In genomic region chr1:23527366-23527765, GRCh38 we compare ENCODE assay signal across 16 cellular contexts. TPM values are rescaled to one million over a fixed set of nuclear protein-coding genes. Genes with fewer than 3 reads are reported as not detected.
A peak's percentile ranks its signal among the peaks of the same experiment; 100 is the strongest.
DNase-seq lines count a peak whose midpoint lies in the region; ATAC-seq, FAIRE-seq and TF ChIP-seq lines count a peak whose summit lies in the region.
"Had no signal": no experiment of that assay in that cellular context is flagged by ENCODE, and none has a peak within 500 bp of the region (broad histone marks: within the 10 kb centered on the region; RNA-seq: fewer than 3 reads in every experiment).

No MANE protein-coding gene starts in this region.

- POLR2A ChIA-PET in A549 (lab: Yijun Ruan, JAX) = no interaction called here
- POLR2A ChIA-PET in CD8-positive, alpha-beta T cell (lab: Charles Lee) = interaction anchor here (0.9 to 2.5 kb wide), 9 partner anchors 8 to 183 kb away, joined by 3 to 20 read pairs (median 5); partner anchors contain the start of gene HNRNPR

- no peak overlapping the region for H3K4me3 Mint-ChIP-seq in CD8-positive, alpha-beta T cell

- H3K36me3 ChIP-seq in CD8-positive, alpha-beta T cell (ENCODE audit: insufficient read depth, low read length) = no peaks in the 10 kb centered on the region
- peaks cover 6% of the 10 kb centered on the region for H3K36me3 ChIP-seq in SU-DHL-6 (ENCODE audit: low read length)
- no peaks in the 10 kb centered on the region for H3K36me3 ChIP-seq in muscle layer of duodenum (ENCODE audit: control insufficient read depth in 1 of 2, insufficient read depth in 2 of 2, low read length in 2 of 2)

- peaks cover 81% of the 10 kb centered on the region for H3K4me1 Mint-ChIP-seq in CD8-positive, alpha-beta T cell (ENCODE audit: low read depth)

- H3K79me2 ChIP-seq in SU-DHL-6 (ENCODE audit: insufficient read depth, low read length) = peaks cover 76% of the 10 kb centered on the region

- FAIRE-seq in A549 (lab: Jason Lieb, UNC) (no peak), D721Med (lab: Jason Lieb, UNC) (no peak)
- FAIRE-seq: frontal cortex, urothelium cell line had no signal

- no peaks in the 10 kb centered on the region for H3K27me3 ChIP-seq in CD8-positive, alpha-beta T cell (ENCODE audit: insufficient read depth, low read length)
- H3K27me3 ChIP-seq in SU-DHL-6 (ENCODE audit: low read length) (no peaks in the 10 kb centered on the region), muscle layer of duodenum (ENCODE audit: low read depth, low read length) (no peaks in the 10 kb centered on the region)

- no peaks in the 10 kb centered on the region for H3K9me2 ChIP-seq in SU-DHL-6 (replicated peaks; ENCODE audit: insufficient read depth, low read length)

- no peak for ATAC-seq in A549
- ATAC-seq in CD8-positive, alpha-beta T cell = no peak
- no peak for ATAC-seq in HG02884 (IDR thresholded peaks at IDR 0.05; ENCODE audit: unreplicated experiment)

- H3K27ac Mint-ChIP-seq in CD8-positive, alpha-beta T cell = no peak overlapping the region

- DNase-seq in A549 (ENCODE audit: low read depth in 1 of 2, low spot score in 1 of 2) (no peak), NCI-H748 (lab: John Stamatoyannopoulos, UW; ENCODE audit: unreplicated experiment) (no peak), T-helper 9 cell (no peak), D721Med (ENCODE audit: insufficient read length, low spot score) (no peak)
- DNase-seq in CD8-positive, alpha-beta T cell = no peak
- DNase-seq: activated B cell treated with CpG ODN at 0.5 μM for 24 hours; caudate nucleus; NCI-H1105; right cardiac atrium; stimulated activated CD4-positive, alpha-beta T cell treated with anti-CD3 and anti-CD28 coated beads, Interleukin-4, amount 100 ng/mL, for 24 hours had no signal

- H3F3A ChIP-seq in SU-DHL-6 (ENCODE audit: insufficient read depth) = peaks cover 59% of the 10 kb centered on the region

- peaks cover 71% of the 10 kb centered on the region for H3K4me1 ChIP-seq in A549
- peaks cover 80% of the 10 kb centered on the region for H3K4me1 ChIP-seq in CD8-positive, alpha-beta T cell (ENCODE audit: insufficient read depth, low read length)
- peaks cover 23 to 28% of the 10 kb centered on the region in 2 donors for H3K4me1 ChIP-seq in muscle layer of duodenum (ENCODE audit: control insufficient read depth in 1 of 2, insufficient read depth in 2 of 2, low read length in 2 of 2)

- intact Hi-C loops in CD8-positive, alpha-beta T cell (cut with DNase I, micrococcal nuclease) = no loop called here

- no peak for TF ChIP-seq POLR2A in A549 (IDR thresholded peaks at IDR 0.05; ENCODE audit: low read length)

- H3K4me3 ChIP-seq in A549 (no peak overlapping the region), SU-DHL-6 (ENCODE audit: insufficient read depth, low read length, poor library complexity, severe bottlenecking) (peak overlapping the region; percentile 76), muscle layer of duodenum (ENCODE audit: low read depth in 1 of 2, low read length in 2 of 2) (no peak overlapping the region)
- no peak overlapping the region for H3K4me3 ChIP-seq in CD8-positive, alpha-beta T cell (ENCODE audit: low read depth, low read length)
- H3K4me3 ChIP-seq: lung had no signal

- H3K27me3 Mint-ChIP-seq in CD8-positive, alpha-beta T cell (ENCODE audit: low read depth) = no peaks in the 10 kb centered on the region
- H3K27me3 Mint-ChIP-seq: activated B cell treated with CpG ODN at 0.5 μM for 24 hours had no signal

- no peaks in the 10 kb centered on the region for H3K36me3 Mint-ChIP-seq in CD8-positive, alpha-beta T cell

- no peak for TF ChIP-seq EP300 in A549 (IDR thresholded peaks at IDR 0.05)

- peaks cover 8% of the 10 kb centered on the region; the same call in 1 of the 2 replicates for H4K20me1 ChIP-seq in SU-DHL-6 (ENCODE audit: low read depth, low read length)

- peak overlapping the region; percentile 96; the same call in 1 of the 2 replicates for H3K9ac ChIP-seq in SU-DHL-6 (ENCODE audit: low read length)

- H3K9me3 Mint-ChIP-seq in CD8-positive, alpha-beta T cell = no peaks in the 10 kb centered on the region
- H3K9me3 Mint-ChIP-seq: activated B cell treated with CpG ODN at 0.5 μM for 24 hours had no signal

- H2AFZ ChIP-seq in SU-DHL-6 (ENCODE audit: low read depth, low read length, severe bottlenecking) = no peak overlapping the region

- no peak for TF ChIP-seq RAD21 in A549 (conservative IDR thresholded peaks at IDR 0.05 in 1 of 2, IDR thresholded peaks at IDR 0.05 in 1 of 2)

- TF ChIP-seq CTCF in A549 (IDR thresholded peaks at IDR 0.05) = no peak
- TF ChIP-seq CTCF in CD8-positive, alpha-beta T cell (IDR thresholded peaks at IDR 0.05) = peak; percentile 9
- no peak for TF ChIP-seq CTCF in SU-DHL-6 (IDR thresholded peaks at IDR 0.05; ENCODE audit: insufficient read depth, low read length, poor library complexity, severe bottlenecking)
- no peak for TF ChIP-seq CTCF in D721Med (IDR thresholded peaks at IDR 0.05; ENCODE audit: insufficient read depth, missing control alignments)

- H3K4me2 ChIP-seq in A549 = peak overlapping the region; percentile 99; the same call in 2 of the 3 replicates
- peak overlapping the region; percentile 96 for H3K4me2 ChIP-seq in SU-DHL-6 (ENCODE audit: low read depth, low read length, poor library complexity, severe bottlenecking)

- CTCF ChIA-PET in A549 (lab: Yijun Ruan, JAX) = interaction anchor here (0.8 to 9.0 kb wide), 8 partner anchors 10 to 138 kb away, joined by 3 to 70 read pairs (median 4); no protein-coding TSS in a partner anchor
- CTCF ChIA-PET in CD8-positive, alpha-beta T cell (lab: Charles Lee) = interaction anchor here (0.5 to 19.3 kb wide), 10 partner anchors 9 to 217 kb away, joined by 3 to 234 read pairs (median 6); no protein-coding TSS in a partner anchor

- WGBS in A549 (ENCODE audit: missing lambda C conversion rate) = 87% methylated on average over 7 of the region's 7 CpGs

- H3K9me3 ChIP-seq in A549 = no peaks in the 10 kb centered on the region
- H3K9me3 ChIP-seq in CD8-positive, alpha-beta T cell (ENCODE audit: low read length) = no peaks in the 10 kb centered on the region
- no peaks in the 10 kb centered on the region for H3K9me3 ChIP-seq in SU-DHL-6 (ENCODE audit: insufficient read depth, low read length)
- H3K9me3 ChIP-seq in muscle layer of duodenum (ENCODE audit: control insufficient read depth in 1 of 2, low read length in 2 of 2) = no peaks in the 10 kb centered on the region

- peak overlapping the region; percentile 62 to 94 for H3K27ac ChIP-seq in A549
- no peak overlapping the region for H3K27ac ChIP-seq in CD8-positive, alpha-beta T cell (ENCODE audit: low read depth, low read length)
- H3K27ac ChIP-seq in SU-DHL-6 (ENCODE audit: low read depth, low read length) = peak overlapping the region; percentile 94
- peak overlapping the region; percentile 6 for H3K27ac ChIP-seq in muscle layer of duodenum (ENCODE audit: low read length)

TF ChIP-seq in A549, 52 proteins besides CTCF, POLR2A, EP300 and RAD21:
- TF ChIP-seq MYC (IDR thresholded peaks at IDR 0.05; ENCODE audit: borderline replicate concordance, low read length) (no peak), REST (IDR thresholded peaks at IDR 0.05) (peak; percentile 29; the same call in 1 of the 2 replicates)

RNA-seq across cellular contexts. Expression of gene E2F2, which starts 3.7 kb away (rescaled TPM):
- polyA plus RNA-seq in A549 (2011; rRNA removed) (0.90 and 1.6 TPM in 2 replicates), A549 (2017; fragmentation: RNase III; extraction: RNeasy Plus Mini Kit Qiagen cat#74134 plus additional on column Dnase treatment) (3.4 to 3.9 TPM (median 3.4 TPM) in 3 replicates)
- 1.8 and 2.4 TPM in 2 replicates for polyA plus RNA-seq in A549 (2012; cell fraction: cytosol; rRNA removed)
- polyA plus RNA-seq in A549 (2012; cell fraction: nucleus; rRNA removed) = 6.3 and 9.0 TPM in 2 replicates
- polyA minus RNA-seq in A549 (2011; rRNA and poly(A)+ RNA removed) = 3.0 and 3.3 TPM in 2 replicates
- total RNA-seq in CD8-positive, alpha-beta T cell = under 1 TPM; 0.19 to 0.38 TPM

RNA-seq across cellular contexts. Expression of gene ID3, which starts 31.9 kb away (rescaled TPM):
- polyA plus RNA-seq in A549 (2011; rRNA removed) = 171 and 193 TPM in 2 replicates
- polyA plus RNA-seq in A549 (2012; cell fraction: cytosol; rRNA removed) = 847 and 922 TPM in 2 replicates
- polyA plus RNA-seq in A549 (2012; cell fraction: nucleus; rRNA removed) = 1,068 and 1,236 TPM in 2 replicates
- polyA plus RNA-seq in A549 (2017; fragmentation: RNase III; extraction: RNeasy Plus Mini Kit Qiagen cat#74134 plus additional on column Dnase treatment) = 209 to 336 TPM (median 288 TPM) in 3 replicates
- polyA minus RNA-seq in A549 (2011; rRNA and poly(A)+ RNA removed) = 142 and 176 TPM in 2 replicates
- total RNA-seq in CD8-positive, alpha-beta T cell = 10 to 100 TPM; 44.2 to 48.1 TPM

RNA-seq across cellular contexts. Expression of gene ASAP3, which starts 43.4 kb away (rescaled TPM):
- polyA plus RNA-seq in A549 (2011; rRNA removed) (5.2 and 5.6 TPM in 2 replicates), A549 (2017; fragmentation: RNase III; extraction: RNeasy Plus Mini Kit Qiagen cat#74134 plus additional on column Dnase treatment) (3.9 to 4.9 TPM (median 4.0 TPM) in 3 replicates)
- 4.3 and 5.6 TPM in 2 replicates for polyA plus RNA-seq in A549 (2012; cell fraction: cytosol; rRNA removed)
- 19.5 and 21.2 TPM in 2 replicates for polyA plus RNA-seq in A549 (2012; cell fraction: nucleus; rRNA removed)
- polyA minus RNA-seq in A549 (2011; rRNA and poly(A)+ RNA removed) = 10.3 and 10.7 TPM in 2 replicates
- total RNA-seq in CD8-positive, alpha-beta T cell = 1 to 10 TPM in 1 of 2 experiments, under 1 TPM in 1; 0.81 to 1.0 TPM
